In the genomic region with DNA sequence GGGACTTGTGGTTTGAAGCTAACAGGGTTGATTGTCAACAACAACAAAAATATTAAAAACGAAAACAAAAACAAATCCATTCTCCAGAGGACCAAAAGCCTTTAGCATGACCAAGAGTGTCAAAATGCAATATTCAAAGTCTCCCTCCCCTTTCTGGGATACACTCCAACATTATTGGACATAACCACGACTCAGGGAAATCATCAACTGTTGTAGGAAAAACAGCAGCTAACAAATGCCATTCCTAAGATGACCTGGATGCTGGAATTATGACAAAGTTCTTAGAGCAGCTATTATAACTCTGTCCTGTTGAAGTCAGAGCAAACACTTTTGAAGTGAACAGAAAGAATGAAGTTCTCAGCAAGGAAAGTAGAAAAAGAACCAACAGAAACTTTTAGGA, we compare ENCODE assay signal across 20 cellular contexts.
DNase-seq lines count a peak whose midpoint lies in the region; ATAC-seq and TF ChIP-seq lines count a peak whose summit lies in the region.
"Had no signal": no experiment of that assay in that cellular context is flagged by ENCODE, and none has a peak within 500 bp of the region (broad histone marks: within the 10 kb centered on the region; RNA-seq: fewer than 3 reads in every experiment).

No MANE protein-coding gene starts in this region.

- no peaks in the 10 kb centered on the region for H3K79me2 ChIP-seq in SK-N-SH (ENCODE audit: insufficient read depth)

- peaks cover 0 to 9% of the 10 kb centered on the region in 2 experiments for H3K36me3 ChIP-seq in SK-N-SH (replicated peaks in 1 of 2; ENCODE audit: control insufficient read depth in 1 of 2, insufficient read depth in 2 of 2, low read length in 1 of 2)
- H3K36me3 ChIP-seq: adrenal gland, esophagus squamous epithelium, lower lobe of right lung had no signal

- no peak overlapping the region for H3K27ac ChIP-seq in SK-N-SH (ENCODE audit: low read depth in 2 of 2, low read length in 1 of 2)
- H3K27ac ChIP-seq: 22Rv1, adrenal gland, dorsolateral prefrontal cortex, esophagus squamous epithelium, lower lobe of right lung, PC-9, WERI-Rb-1 had no signal

- TF ChIP-seq RAD21 in SK-N-SH (IDR thresholded peaks at IDR 0.05; ENCODE audit: low read length): no peak

- TF ChIP-seq CTCF in SK-N-SH (IDR thresholded peaks at IDR 0.05) (no peak), fibroblast of mammary gland (conservative IDR thresholded peaks at IDR 0.05; ENCODE audit: control insufficient read depth, insufficient read depth, low read depth, low read length) (no peak)

- CTCF ChIA-PET in SK-N-SH (lab: Yijun Ruan, JAX): interaction anchor here (1.0 kb wide), 1 partner anchor 10 kb away, joined by 3 read pairs; no protein-coding TSS in a partner anchor

- no peak overlapping the region for H2AFZ ChIP-seq in SK-N-SH (ENCODE audit: low read depth)
- H2AFZ ChIP-seq: PC-9 had no signal

- H3K9me2 ChIP-seq in SK-N-SH: no peaks in the 10 kb centered on the region

- POLR2A ChIA-PET in SK-N-SH (lab: Yijun Ruan, JAX): no interaction called here

- TF ChIP-seq EP300 in SK-N-SH (IDR thresholded peaks at IDR 0.05; ENCODE audit: borderline replicate concordance in 1 of 2, low read depth in 1 of 2, low read length in 1 of 2): no peak

- no peak overlapping the region for H3K9ac ChIP-seq in SK-N-SH

- H3K4me2 ChIP-seq in SK-N-SH: no peak overlapping the region
- H3K4me2 ChIP-seq: PC-9 had no signal

- peak; percentile 44; the same call in 2 of the 3 replicates for ATAC-seq in SK-N-SH treated with all-trans-retinoic acid at 6 μM for 48 hours
- ATAC-seq: activated T-helper 17 cell treated with anti-CD3 and anti-CD28 coated beads, Interleukin-2, amount 50 U/mL, for 72 hours; lower lobe of right lung; natural killer cell treated with Interleukin-12 subunit alpha and Interleukin-12 subunit beta and Interleukin-15 and Interleukin-18, amount 100 ng/mL, for 72 hours had no signal

- H3K4me3 ChIP-seq in SK-N-SH (ENCODE audit: low read depth in 2 of 2, low read length in 1 of 2) (no peak overlapping the region), fibroblast of mammary gland (ENCODE audit: control insufficient read depth, low read depth, low read length) (no peak overlapping the region)
- H3K4me3 ChIP-seq: adrenal gland, dorsolateral prefrontal cortex, esophagus squamous epithelium, lower lobe of right lung, PC-9 had no signal

- no peaks in the 10 kb centered on the region; a peak in 2 of 4 replicates for H3K4me1 ChIP-seq in SK-N-SH (ENCODE audit: control insufficient read depth in 1 of 2, insufficient read depth in 2 of 2, low read depth in 1 of 2, low read length in 1 of 2)
- H3K4me1 ChIP-seq: adrenal gland, esophagus squamous epithelium, lower lobe of right lung had no signal

- 52% methylated on average over 2 of the region's 2 CpGs for WGBS in SK-N-SH (ENCODE audit: low lambda C conversion rate)

- no peaks in the 10 kb centered on the region for H3K9me3 ChIP-seq in SK-N-SH
- H3K9me3 ChIP-seq: adrenal gland, esophagus squamous epithelium had no signal

- H3K27me3 ChIP-seq in SK-N-SH (ENCODE audit: insufficient read depth): no peaks in the 10 kb centered on the region
- H3K27me3 ChIP-seq: adrenal gland, dorsolateral prefrontal cortex, esophagus squamous epithelium had no signal

- no peaks in the 10 kb centered on the region for H3F3A ChIP-seq in SK-N-SH (replicated peaks; ENCODE audit: insufficient read depth)

- no peak for DNase-seq in SK-N-SH
- peak; percentile 26 for DNase-seq in RPMI7951 (ENCODE audit: low read depth)
- peak; percentile 65 for DNase-seq in fibroblast of mammary gland (ENCODE audit: low read depth)
- peak; percentile 57 for DNase-seq in stromal cell of bone marrow (ENCODE audit: low read depth)
- no peak for DNase-seq in epidermal melanocyte (ENCODE audit: insufficient read length, low spot score)
- DNase-seq in globus pallidus (ENCODE audit: low spot score): no peak
- no peak for DNase-seq in anterior cingulate cortex (lab: John Stamatoyannopoulos, UW)
- DNase-seq: adrenal gland, dorsolateral prefrontal cortex, esophagus squamous epithelium, lower lobe of right lung, NCI-H2081, NCI-H69, PC-9, retina, WERI-Rb-1 had no signal

- no peaks in the 10 kb centered on the region for H4K20me1 ChIP-seq in SK-N-SH (ENCODE audit: insufficient read depth)

TF ChIP-seq in SK-N-SH treated with all-trans-retinoic acid at 6 μM for 48 hours, 23 proteins besides CTCF, POLR2A, EP300 and RAD21 (continues in another document):
- TF ChIP-seq TSHZ2 (CRISPR knock-in tag; IDR thresholded peaks at IDR 0.05) (no peak), ARNTL (CRISPR knock-in tag; IDR thresholded peaks at IDR 0.05; ENCODE audit: borderline replicate concordance, low read depth) (no peak), ZNF70 (CRISPR knock-in tag; IDR thresholded peaks at IDR 0.05) (no peak), ZNF8 (CRISPR knock-in tag; IDR thresholded peaks at IDR 0.05) (no peak), TOX (CRISPR knock-in tag; IDR thresholded peaks at IDR 0.05; ENCODE audit: borderline replicate concordance) (no peak), PPARA (CRISPR knock-in tag; IDR thresholded peaks at IDR 0.05; ENCODE audit: borderline replicate concordance) (no peak)

TF ChIP-seq in SK-N-SH, 30 proteins besides CTCF, POLR2A, EP300 and RAD21:
- TF ChIP-seq, protein P1, sequence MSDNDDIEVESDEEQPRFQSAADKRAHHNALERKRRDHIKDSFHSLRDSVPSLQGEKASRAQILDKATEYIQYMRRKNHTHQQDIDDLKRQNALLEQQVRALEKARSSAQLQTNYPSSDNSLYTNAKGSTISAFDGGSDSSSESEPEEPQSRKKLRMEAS (IDR thresholded peaks at IDR 0.05; ENCODE audit: low read depth): no peak
- no peak for TF ChIP-seq GATA2 (CRISPR knock-in tag; IDR thresholded peaks at IDR 0.05)
- no peak for TF ChIP-seq MEF2A (IDR thresholded peaks at IDR 0.05; ENCODE audit: borderline replicate concordance, low read depth)
- no peak for TF ChIP-seq JUND (IDR thresholded peaks at IDR 0.05)
- TF ChIP-seq POLR2AphosphoS5 (IDR thresholded peaks at IDR 0.05; ENCODE audit: low read depth, low read length): no peak
- no peak for TF ChIP-seq NRF1 (IDR thresholded peaks at IDR 0.05; ENCODE audit: low read depth, low read length)
- TF ChIP-seq EZH2phosphoT487 (IDR thresholded peaks at IDR 0.05; ENCODE audit: borderline replicate concordance, low read depth): no peak
- no peak for TF ChIP-seq TAF1 (IDR thresholded peaks at IDR 0.05; ENCODE audit: borderline replicate concordance, low read depth, low read length)
- no peak for TF ChIP-seq YY1 (IDR thresholded peaks at IDR 0.05; ENCODE audit: low read depth)
- TF ChIP-seq, protein P2, sequence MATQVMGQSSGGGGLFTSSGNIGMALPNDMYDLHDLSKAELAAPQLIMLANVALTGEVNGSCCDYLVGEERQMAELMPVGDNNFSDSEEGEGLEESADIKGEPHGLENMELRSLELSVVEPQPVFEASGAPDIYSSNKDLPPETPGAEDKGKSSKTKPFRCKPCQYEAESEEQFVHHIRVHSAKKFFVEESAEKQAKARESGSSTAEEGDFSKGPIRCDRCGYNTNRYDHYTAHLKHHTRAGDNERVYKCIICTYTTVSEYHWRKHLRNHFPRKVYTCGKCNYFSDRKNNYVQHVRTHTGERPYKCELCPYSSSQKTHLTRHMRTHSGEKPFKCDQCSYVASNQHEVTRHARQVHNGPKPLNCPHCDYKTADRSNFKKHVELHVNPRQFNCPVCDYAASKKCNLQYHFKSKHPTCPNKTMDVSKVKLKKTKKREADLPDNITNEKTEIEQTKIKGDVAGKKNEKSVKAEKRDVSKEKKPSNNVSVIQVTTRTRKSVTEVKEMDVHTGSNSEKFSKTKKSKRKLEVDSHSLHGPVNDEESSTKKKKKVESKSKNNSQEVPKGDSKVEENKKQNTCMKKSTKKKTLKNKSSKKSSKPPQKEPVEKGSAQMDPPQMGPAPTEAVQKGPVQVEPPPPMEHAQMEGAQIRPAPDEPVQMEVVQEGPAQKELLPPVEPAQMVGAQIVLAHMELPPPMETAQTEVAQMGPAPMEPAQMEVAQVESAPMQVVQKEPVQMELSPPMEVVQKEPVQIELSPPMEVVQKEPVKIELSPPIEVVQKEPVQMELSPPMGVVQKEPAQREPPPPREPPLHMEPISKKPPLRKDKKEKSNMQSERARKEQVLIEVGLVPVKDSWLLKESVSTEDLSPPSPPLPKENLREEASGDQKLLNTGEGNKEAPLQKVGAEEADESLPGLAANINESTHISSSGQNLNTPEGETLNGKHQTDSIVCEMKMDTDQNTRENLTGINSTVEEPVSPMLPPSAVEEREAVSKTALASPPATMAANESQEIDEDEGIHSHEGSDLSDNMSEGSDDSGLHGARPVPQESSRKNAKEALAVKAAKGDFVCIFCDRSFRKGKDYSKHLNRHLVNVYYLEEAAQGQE (IDR thresholded peaks at IDR 0.05; ENCODE audit: low read depth, low read length): no peak
- no peak for TF ChIP-seq FOXJ3 (CRISPR knock-in tag; IDR thresholded peaks at IDR 0.05)
- TF ChIP-seq RXRA (IDR thresholded peaks at IDR 0.05; ENCODE audit: borderline replicate concordance, low read depth): no peak
- no peak for TF ChIP-seq USF2 (IDR thresholded peaks at IDR 0.05; ENCODE audit: borderline replicate concordance, low read depth, low read length)
- TF ChIP-seq NFIC (IDR thresholded peaks at IDR 0.05; ENCODE audit: borderline replicate concordance): no peak

Comparison
In these comparisons a context has a peak if more than half of its experiments do, and no peak if none do; other contexts are left out.
1. DNase-seq: peak in RPMI7951 (single experiment), fibroblast of mammary gland (single experiment) and stromal cell of bone marrow (single experiment); none in SK-N-SH (single experiment), epidermal melanocyte (single experiment), globus pallidus (single experiment) and anterior cingulate cortex (0 of 58).